Comparison of ENCODE assay signal across 37 cellular contexts in genomic region chr7:4755045-4755444, GRCh38.
"Had no signal": no experiment of that assay in that cellular context is flagged by ENCODE, and none has a peak within 500 bp of the region (broad histone marks: within the 10 kb centered on the region; RNA-seq: fewer than 3 reads in every experiment).

No MANE protein-coding gene starts in this region.

- ATAC-seq: activated CD8-positive, alpha-beta T cell treated with anti-CD3 and anti-CD28 coated beads for 36 hours; activated naive CD8-positive, alpha-beta T cell treated with anti-CD3 and anti-CD28 coated beads, Interleukin-2, amount 50 U/mL, for 24 hours; activated T-cell treated with anti-CD3 and anti-CD28 coated beads, Interleukin-2, amount 50 U/mL, for 4 hours; activated T-cell treated with anti-CD3 and anti-CD28 coated beads, Interleukin-2, amount 50 U/mL, for 72 hours; activated T-helper 17 cell treated with anti-CD3 and anti-CD28 coated beads, Interleukin-2, amount 50 U/mL, for 72 hours had no signal

- H3K9me3 Mint-ChIP-seq: activated B cell treated with CpG ODN at 0.5 μM for 24 hours; activated CD4-positive, alpha-beta memory T cell treated with anti-CD3 and anti-CD28 coated beads for 36 hours; activated CD4-positive, alpha-beta T cell treated with anti-CD3 and anti-CD28 coated beads, Interleukin-2, amount 10 ng/mL, durations not matched to agents 24 days and 14 days; activated CD8-positive, alpha-beta T cell treated with anti-CD3 and anti-CD28 coated beads for 36 hours; activated naive CD4-positive, alpha-beta T cell treated with anti-CD3 and anti-CD28 coated beads for 36 hours; activated naive CD4-positive, alpha-beta T cell treated with anti-CD3 and anti-CD28 coated beads, Interleukin-2, amount 50 U/mL, for 24 hours; activated naive CD8-positive, alpha-beta T cell treated with anti-CD3 and anti-CD28 coated beads, Interleukin-2, amount 10 ng/mL, durations not matched to agents 7 days and 5 days; activated naive CD8-positive, alpha-beta T cell treated with anti-CD3 and anti-CD28 coated beads, Interleukin-2, amount 50 U/mL, for 24 hours; activated T-cell treated with anti-CD3 and anti-CD28 coated beads, Interleukin-2, amount 50 U/mL, for 4 hours; activated T-cell treated with anti-CD3 and anti-CD28 coated beads, Interleukin-2, amount 50 U/mL, for 72 hours; activated T-helper 1 cell treated with anti-CD3 and anti-CD28 coated beads, Interleukin-12 subunit alpha, Interleukin-12 subunit beta, Interleukin-2, Interleukin-4 antibody, amounts not matched to agents 30 ng/mL and 10 ng/mL and 1 ng/mL, durations not matched to agents 14 hours and 24 hours and 36 hours; activated T-helper 17 cell treated with anti-CD3 and anti-CD28 coated beads, Interleukin-2, amount 50 U/mL, for 72 hours; brain; central memory CD8-positive, alpha-beta T cell; T-helper 1 cell treated with Interleukin-12 subunit alpha and Interleukin-12 subunit beta and Interleukin-4 antibody, amounts not matched to agents 30 μg/mL and 1 μg/mL, for 36 hours; T-helper 2 cell treated with Interferon-gamma antibody and Interleukin-4, amounts not matched to agents 5 μg/mL and 100 μg/mL, for 36 hours had no signal

- H3K4me3 Mint-ChIP-seq: activated B cell treated with CpG ODN at 0.5 μM for 24 hours; activated CD4-positive, alpha-beta memory T cell treated with anti-CD3 and anti-CD28 coated beads for 36 hours; activated CD4-positive, alpha-beta T cell treated with anti-CD3 and anti-CD28 coated beads, Interleukin-2, amount 10 ng/mL, durations not matched to agents 24 days and 14 days; activated CD8-positive, alpha-beta T cell treated with anti-CD3 and anti-CD28 coated beads for 36 hours; activated naive CD4-positive, alpha-beta T cell treated with anti-CD3 and anti-CD28 coated beads for 36 hours; activated naive CD4-positive, alpha-beta T cell treated with anti-CD3 and anti-CD28 coated beads, Interleukin-2, amount 50 U/mL, for 24 hours; activated naive CD8-positive, alpha-beta T cell; activated naive CD8-positive, alpha-beta T cell treated with anti-CD3 and anti-CD28 coated beads, Interleukin-2, amount 10 ng/mL, durations not matched to agents 7 days and 5 days; activated naive CD8-positive, alpha-beta T cell treated with anti-CD3 and anti-CD28 coated beads, Interleukin-2, amount 50 U/mL, for 24 hours; activated T-cell treated with anti-CD3 and anti-CD28 coated beads, Interleukin-2, amount 50 U/mL, for 4 hours; activated T-cell treated with anti-CD3 and anti-CD28 coated beads, Interleukin-2, amount 50 U/mL, for 72 hours; activated T-helper 1 cell treated with anti-CD3 and anti-CD28 coated beads, Interleukin-12 subunit alpha, Interleukin-12 subunit beta, Interleukin-2, Interleukin-4 antibody, amounts not matched to agents 30 ng/mL and 10 ng/mL and 1 ng/mL, durations not matched to agents 14 hours and 24 hours and 36 hours; activated T-helper 17 cell treated with anti-CD3 and anti-CD28 coated beads, Interleukin-2, amount 50 U/mL, for 72 hours; brain; central memory CD8-positive, alpha-beta T cell; T-helper 1 cell treated with Interleukin-12 subunit alpha and Interleukin-12 subunit beta and Interleukin-4 antibody, amounts not matched to agents 30 μg/mL and 1 μg/mL, for 36 hours; T-helper 2 cell treated with Interferon-gamma antibody and Interleukin-4, amounts not matched to agents 5 μg/mL and 100 μg/mL, for 36 hours had no signal

- H3K36me3 Mint-ChIP-seq: activated naive CD8-positive, alpha-beta T cell had no signal

- H3K27ac ChIP-seq: ascending aorta, cardiac muscle cell, VCaP had no signal

- H3K4me3 ChIP-seq: ascending aorta, cardiac muscle cell had no signal

- H3K4me1 Mint-ChIP-seq: brain had no signal

- H3K27me3 ChIP-seq: ascending aorta, cardiac muscle cell had no signal

- FAIRE-seq: bronchial epithelial cell, TTC549 had no signal

- DNase-seq: activated B cell treated with CpG ODN at 0.5 μM for 24 hours; activated CD4-positive, alpha-beta memory T cell treated with anti-CD3 and anti-CD28 coated beads for 36 hours; activated CD4-positive, alpha-beta T cell treated with anti-CD3 and anti-CD28 coated beads for 4 hours; activated CD4-positive, alpha-beta T cell treated with anti-CD3 and anti-CD28 coated beads, Interleukin-2, amount 10 ng/mL, durations not matched to agents 24 days and 14 days; activated CD4-positive, alpha-beta T cell treated with anti-CD3 and anti-CD28 coated beads, Interleukin-2, amount 50 U/mL, for 1 hour; activated CD4-positive, alpha-beta T cell treated with anti-CD3 and anti-CD28 coated beads, Interleukin-2, amount 50 U/mL, for 4 hours; activated CD4-positive, CD25-positive, alpha-beta regulatory T cell treated with anti-CD3 and anti-CD28 coated beads, Interleukin-2, amount 50 U/mL, for 72 hours; activated CD8-positive, alpha-beta memory T cell treated with anti-CD3 and anti-CD28 coated beads, Interleukin-2, amount 50 U/mL, for 4 hours; activated CD8-positive, alpha-beta T cell treated with anti-CD3 and anti-CD28 coated beads for 36 hours; activated effector memory CD4-positive, alpha-beta T cell treated with anti-CD3 and anti-CD28 coated beads, Interleukin-2, amount 50 U/mL, for 16 hours; activated gamma-delta T cell treated with Interleukin-2 at 50 U/mL for 16 hours; activated naive CD4-positive, alpha-beta T cell; activated naive CD4-positive, alpha-beta T cell treated with anti-CD3 and anti-CD28 coated beads for 36 hours; activated naive CD8-positive, alpha-beta T cell treated with anti-CD3 and anti-CD28 coated beads, Interleukin-2, amount 10 ng/mL, durations not matched to agents 7 days and 5 days; activated naive CD8-positive, alpha-beta T cell treated with anti-CD3 and anti-CD28 coated beads, Interleukin-2, amount 50 U/mL, for 24 hours; activated T-cell treated with anti-CD3 and anti-CD28 coated beads for 4 hours; activated T-cell treated with anti-CD3 and anti-CD28 coated beads, Interleukin-2, amount 50 U/mL, for 1 hour; activated T-cell treated with anti-CD3 and anti-CD28 coated beads, Interleukin-2, amount 50 U/mL, for 4 hours; activated T-cell treated with anti-CD3 and anti-CD28 coated beads, Interleukin-2, amount 50 U/mL, for 72 hours; anterior cingulate cortex; SW 1271; T-helper 1 cell; T-helper 2 cell; T-helper 9 cell had no signal

- H3K9me3 ChIP-seq: ascending aorta had no signal

- H3K27ac Mint-ChIP-seq: activated B cell treated with CpG ODN at 0.5 μM for 24 hours; activated CD4-positive, alpha-beta memory T cell treated with anti-CD3 and anti-CD28 coated beads for 36 hours; activated CD4-positive, alpha-beta T cell treated with anti-CD3 and anti-CD28 coated beads, Interleukin-2, amount 10 ng/mL, durations not matched to agents 24 days and 14 days; activated CD8-positive, alpha-beta T cell treated with anti-CD3 and anti-CD28 coated beads for 36 hours; activated naive CD4-positive, alpha-beta T cell treated with anti-CD3 and anti-CD28 coated beads for 36 hours; activated naive CD4-positive, alpha-beta T cell treated with anti-CD3 and anti-CD28 coated beads, Interleukin-2, amount 50 U/mL, for 24 hours; activated naive CD8-positive, alpha-beta T cell; activated naive CD8-positive, alpha-beta T cell treated with anti-CD3 and anti-CD28 coated beads, Interleukin-2, amount 10 ng/mL, durations not matched to agents 7 days and 5 days; activated naive CD8-positive, alpha-beta T cell treated with anti-CD3 and anti-CD28 coated beads, Interleukin-2, amount 50 U/mL, for 24 hours; activated T-cell treated with anti-CD3 and anti-CD28 coated beads, Interleukin-2, amount 50 U/mL, for 72 hours; activated T-helper 1 cell treated with anti-CD3 and anti-CD28 coated beads, Interleukin-12 subunit alpha, Interleukin-12 subunit beta, Interleukin-2, Interleukin-4 antibody, amounts not matched to agents 30 ng/mL and 10 ng/mL and 1 ng/mL, durations not matched to agents 14 hours and 24 hours and 36 hours; activated T-helper 17 cell treated with anti-CD3 and anti-CD28 coated beads, Interleukin-2, amount 50 U/mL, for 72 hours; brain; T-helper 1 cell treated with Interleukin-12 subunit alpha and Interleukin-12 subunit beta and Interleukin-4 antibody, amounts not matched to agents 30 μg/mL and 1 μg/mL, for 36 hours; T-helper 2 cell treated with Interferon-gamma antibody and Interleukin-4, amounts not matched to agents 5 μg/mL and 100 μg/mL, for 36 hours had no signal

- H3K27me3 Mint-ChIP-seq: activated B cell treated with CpG ODN at 0.5 μM for 24 hours; activated CD4-positive, alpha-beta memory T cell treated with anti-CD3 and anti-CD28 coated beads for 36 hours; activated CD4-positive, alpha-beta T cell treated with anti-CD3 and anti-CD28 coated beads, Interleukin-2, amount 10 ng/mL, durations not matched to agents 24 days and 14 days; activated CD8-positive, alpha-beta T cell treated with anti-CD3 and anti-CD28 coated beads for 36 hours; activated naive CD4-positive, alpha-beta T cell treated with anti-CD3 and anti-CD28 coated beads, Interleukin-2, amount 50 U/mL, for 24 hours; activated naive CD8-positive, alpha-beta T cell; activated naive CD8-positive, alpha-beta T cell treated with anti-CD3 and anti-CD28 coated beads, Interleukin-2, amount 10 ng/mL, durations not matched to agents 7 days and 5 days; activated naive CD8-positive, alpha-beta T cell treated with anti-CD3 and anti-CD28 coated beads, Interleukin-2, amount 50 U/mL, for 24 hours; activated T-helper 17 cell treated with anti-CD3 and anti-CD28 coated beads, Interleukin-2, amount 50 U/mL, for 72 hours; brain; central memory CD8-positive, alpha-beta T cell had no signal
